Comparison of ENCODE assay signal across 1 cellular context in genomic region chr7:116211006-116211912, GRCh38.
TF ChIP-seq lines count a peak whose summit lies in the region.

No MANE protein-coding gene starts in this region.

TF ChIP-seq in GM12878, 131 proteins besides CTCF, POLR2A, EP300 and RAD21 (continued from another document and continues in another):
- TF ChIP-seq ZNF687 (IDR thresholded peaks at IDR 0.05) (no peak), E2F8 (IDR thresholded peaks at IDR 0.05; ENCODE audit: low read depth, partially characterized antibody) (no peak), EGR1 (IDR thresholded peaks at IDR 0.05; ENCODE audit: borderline replicate concordance in 1 of 2, low read depth in 2 of 2, low read length in 2 of 2) (no peak), SKIL (IDR thresholded peaks at IDR 0.05; ENCODE audit: low read depth, poor library complexity, severe bottlenecking) (no peak), CREB1 (IDR thresholded peaks at IDR 0.05; ENCODE audit: low read depth) (peak; percentile 50), RUNX3 (IDR thresholded peaks at IDR 0.05; ENCODE audit: low read length) (peak; percentile 93), ZSCAN29 (IDR thresholded peaks at IDR 0.05) (no peak), STAT1 (conservative IDR thresholded peaks at IDR 0.05) (no peak), HSF1 (IDR thresholded peaks at IDR 0.05; ENCODE audit: low read depth, low read length) (no peak), GATAD2B (conservative IDR thresholded peaks at IDR 0.05; ENCODE audit: low read depth) (no peak), ZNF384 (IDR thresholded peaks at IDR 0.05; ENCODE audit: borderline replicate concordance, low read depth, low read length) (no peak), EED (IDR thresholded peaks at IDR 0.05; ENCODE audit: low read depth) (peak; percentile 59; the same call in 1 of the 2 replicates), IRF5 (IDR thresholded peaks at IDR 0.05; ENCODE audit: borderline replicate concordance) (no peak), NBN (IDR thresholded peaks at IDR 0.05) (0 out of 2 replicates have a peak, but pooled peaks have one; percentile 40), NFXL1 (IDR thresholded peaks at IDR 0.05; ENCODE audit: borderline replicate concordance) (no peak), MTA3 (IDR thresholded peaks at IDR 0.05; ENCODE audit: borderline replicate concordance, low read length) (no peak), POLR2AphosphoS5 (IDR thresholded peaks at IDR 0.05; ENCODE audit: low read length) (no peak), MLLT1 (IDR thresholded peaks at IDR 0.05) (no peak), BCLAF1 (IDR thresholded peaks at IDR 0.05) (no peak), SMAD1 (IDR thresholded peaks at IDR 0.05; ENCODE audit: low read depth, partially characterized antibody) (no peak), IRF4 (IDR thresholded peaks at IDR 0.05; ENCODE audit: low read depth, low read length) (no peak), E4F1 (IDR thresholded peaks at IDR 0.05; ENCODE audit: borderline replicate concordance, partially characterized antibody) (no peak), TCF7 (IDR thresholded peaks at IDR 0.05; ENCODE audit: borderline replicate concordance) (no peak), ZBTB4 (CRISPR knock-in tag; IDR thresholded peaks at IDR 0.05) (no peak), SREBF2 (IDR thresholded peaks at IDR 0.05; ENCODE audit: low read length) (no peak), PAX8 (IDR thresholded peaks at IDR 0.05) (no peak), IKZF2 (IDR thresholded peaks at IDR 0.05) (peak; percentile 49 to 58), NR2C2 (IDR thresholded peaks at IDR 0.05; ENCODE audit: borderline replicate concordance, control insufficient read depth, insufficient read length, low read depth) (no peak), SUPT20H (IDR thresholded peaks at IDR 0.05; ENCODE audit: borderline replicate concordance, control insufficient read depth, low read depth, low read length) (no peak), BCL3 (IDR thresholded peaks at IDR 0.05; ENCODE audit: borderline replicate concordance, insufficient read depth, low read depth, low read length, poor library complexity, severe bottlenecking) (no peak), BACH1 (IDR thresholded peaks at IDR 0.05; ENCODE audit: borderline replicate concordance) (0 out of 2 replicates have a peak, but pooled peaks have one; percentile 28)
